ENCODE assay signal across 8 cellular contexts in genomic region chr1:1232224-1232800, GRCh38. TPM values are rescaled to one million over a fixed set of nuclear protein-coding genes. Genes with fewer than 3 reads are reported as not detected.
DNase-seq lines count a peak whose midpoint lies in the region; ATAC-seq and TF ChIP-seq lines count a peak whose summit lies in the region.

Gene B3GALT6 (plus strand): TSS chr1:1232237. CDS start chr1:1232279, 42 bp downstream.

- peak; percentile 28 for ATAC-seq in Panc1

- TF ChIP-seq CTCF in Panc1 (IDR thresholded peaks at IDR 0.05) (no peak), epithelial cell of proximal tubule (conservative IDR thresholded peaks at IDR 0.05; ENCODE audit: low read depth, low read length) (no peak), neutrophil (IDR thresholded peaks at IDR 0.05) (no peak)

- intact Hi-C loops in Panc1 (cut with micrococcal nuclease; ENCODE audit: unreplicated experiment), result loop anchor here (5.0 kb wide), 1 partner anchor 110 kb away; no protein-coding TSS in a partner anchor

- DNase-seq in NCI-H2171 (lab: John Stamatoyannopoulos, UW) (peak; percentile 57), NCI-H2171 treated with DMSO at 0.1 percent for 48 hours (lab: John Stamatoyannopoulos, UW) (no peak), Panc1 (ENCODE audit: low read depth, low spot score) (no peak), epithelial cell of proximal tubule (ENCODE audit: low read depth) (no peak), NCI-H2081 (lab: John Stamatoyannopoulos, UW) (no peak), dedifferentiated amniotic fluid mesenchymal stem cell (ENCODE audit: extremely low spot score) (no peak), NCI-H1694 (lab: John Stamatoyannopoulos, UW) (no peak)

- H3K4me3 ChIP-seq in Panc1 (ENCODE audit: low read depth in 2 of 2, low read length in 2 of 2), result peak within 1 kb of the TSS; percentile 89 to 98
- peak within 1 kb of the TSS; percentile 72 for H3K4me3 ChIP-seq in epithelial cell of proximal tubule (ENCODE audit: low read depth, low read length)
- peak within 1 kb of the TSS; percentile 80 to 95 for H3K4me3 ChIP-seq in neutrophil (ENCODE audit: low read depth in 1 of 2, low read length in 1 of 2)

- POLR2A ChIA-PET in Panc1 (lab: Charles Lee), result interaction anchor here (0.6 kb wide), 1 partner anchor 108 kb away, joined by 3 read pairs; no protein-coding TSS in a partner anchor

- H3K36me3 ChIP-seq in Panc1 (ENCODE audit: control insufficient read depth, insufficient read depth, low read length) (peaks cover 8% of the 10 kb centered on the region; the same call in 1 of the 2 replicates), neutrophil (peaks cover 19% of the 10 kb centered on the region)

- H3K27me3 ChIP-seq in Panc1 (ENCODE audit: control insufficient read depth, insufficient read depth, low read length) (no peaks in the 10 kb centered on the region), neutrophil (peaks cover 6% of the 10 kb centered on the region)

- H3K9me3 ChIP-seq in Panc1 (ENCODE audit: control insufficient read depth, insufficient read depth, low read depth, low read length), result no peaks in the 10 kb centered on the region
- no peaks in the 10 kb centered on the region for H3K9me3 ChIP-seq in neutrophil

- no TSS peak for BruUV-seq in Panc1 (replicated peaks; lab: Mats Ljungman, UMichigan)

- peak within 1 kb of the TSS; percentile 98 for H3K27ac ChIP-seq in Panc1 (ENCODE audit: low read length)
- H3K27ac ChIP-seq in neutrophil, result peak within 1 kb of the TSS; percentile 85

- CTCF ChIA-PET in Panc1 (lab: Charles Lee), result no interaction called here

- in situ Hi-C loops in Panc1 (cut with HindIII; ENCODE audit: low pct_unique_long_range_greater_than_20kb, low sequenced_read_pairs), result no loop called here

- H3K4me1 ChIP-seq in Panc1 (ENCODE audit: control insufficient read depth, insufficient read depth, low read length) (peaks cover 37% of the 10 kb centered on the region), neutrophil (ENCODE audit: control insufficient read depth in 1 of 2, insufficient read depth in 1 of 2, low read depth in 1 of 2, low read length in 1 of 2) (peaks cover 22 to 27% of the 10 kb centered on the region in 2 experiments)

RNA-seq across cellular contexts. Expression of gene B3GALT6, which starts in this region (rescaled TPM):
- 46.4 TPM for total RNA-seq in Panc1 (2021; ENCODE audit: unreplicated experiment)
- polyA plus RNA-seq in Panc1 (2012; ENCODE audit: insufficient read length), result 52.8 TPM
- total RNA-seq in epithelial cell of proximal tubule, result 34.1 and 36.6 TPM in 2 replicates
